ENCODE assay signal across 25 cellular contexts in genomic region chr10:96917628-96918027, GRCh38.
A peak's percentile ranks its signal among the peaks of the same experiment; 100 is the strongest.
DNase-seq lines count a peak whose midpoint lies in the region; ATAC-seq and TF ChIP-seq lines count a peak whose summit lies in the region.
"Had no signal": no experiment of that assay in that cellular context is flagged by ENCODE, and none has a peak within 500 bp of the region (broad histone marks: within the 10 kb centered on the region; RNA-seq: fewer than 3 reads in every experiment).

No MANE protein-coding gene starts in this region.

- CTCF ChIA-PET in activated naive CD4-positive, alpha-beta T cell treated with anti-CD3 and anti-CD28 coated beads, Interleukin-2, amount 10 ng/mL, durations not matched to agents 7 days and 5 days (lab: Charles Lee), result interaction anchor here (1.2 kb wide), 1 partner anchor 12 kb away, joined by 3 read pairs; no protein-coding TSS in a partner anchor
- CTCF ChIA-PET in CD8-positive, alpha-beta T cell (lab: Charles Lee), result interaction anchor here (1.3 kb wide), 1 partner anchor 108 kb away, joined by 3 read pairs; no protein-coding TSS in a partner anchor
- CTCF ChIA-PET in CD4-positive, alpha-beta T cell (lab: Charles Lee), result no interaction called here

- no peak overlapping the region for H3K27ac ChIP-seq in CD8-positive, alpha-beta T cell (ENCODE audit: low read depth, low read length)
- no peak overlapping the region for H3K27ac ChIP-seq in CD4-positive, alpha-beta T cell (ENCODE audit: low read depth, low read length)
- H3K27ac ChIP-seq: A549, SJSA1 had no signal

- no peak for DNase-seq in activated naive CD4-positive, alpha-beta T cell treated with anti-CD3 and anti-CD28 coated beads, Interleukin-2, amount 10 ng/mL, durations not matched to agents 7 days and 5 days
- no peak for DNase-seq in CD8-positive, alpha-beta T cell
- no peak for DNase-seq in activated T-helper 2 cell treated with anti-CD3 and anti-CD28 coated beads, Interferon-gamma antibody, Interleukin-2, Interleukin-4, amounts not matched to agents 10 μg/mL and 5 μg/mL and 100 μg/mL, durations not matched to agents 14 hours and 24 hours and 36 hours (ENCODE audit: low spot score)
- DNase-seq in naive thymus-derived CD8-positive, alpha-beta T cell, result no peak
- no peak for DNase-seq in CD4-positive, alpha-beta T cell
- DNase-seq in NOMO-1 (lab: John Stamatoyannopoulos, UW; ENCODE audit: unreplicated experiment in 2 of 2), result no peak
- DNase-seq: COR-L47; DND-41; GOT3; HCEC 1CT; KG1; NCI-H1092 treated with DMSO at 0.1 percent for 48 hours; NCI-H146; NCI-H2029; NCI-H226; NCI-H510A treated with DMSO at 0.1 percent for 48 hours; NCI-H748 treated with DMSO at 0.1 percent for 48 hours; NK-92 treated with Interleukin-12 subunit alpha and Interleukin-12 subunit beta, amount 100 ng/mL, for 24 hours had no signal

- no peaks in the 10 kb centered on the region for H3K27me3 Mint-ChIP-seq in activated naive CD4-positive, alpha-beta T cell treated with anti-CD3 and anti-CD28 coated beads, Interleukin-2, amount 50 U/mL, for 24 hours
- H3K27me3 Mint-ChIP-seq in activated naive CD4-positive, alpha-beta T cell treated with anti-CD3 and anti-CD28 coated beads, Interleukin-2, amount 10 ng/mL, durations not matched to agents 7 days and 5 days, result no peaks in the 10 kb centered on the region
- no peaks in the 10 kb centered on the region for H3K27me3 Mint-ChIP-seq in CD8-positive, alpha-beta T cell (ENCODE audit: low read depth)
- no peaks in the 10 kb centered on the region for H3K27me3 Mint-ChIP-seq in activated T-helper 2 cell treated with anti-CD3 and anti-CD28 coated beads, Interferon-gamma antibody, Interleukin-2, Interleukin-4, amounts not matched to agents 10 μg/mL and 5 μg/mL and 100 μg/mL, durations not matched to agents 14 hours and 24 hours and 36 hours (ENCODE audit: low read depth)
- H3K27me3 Mint-ChIP-seq in naive thymus-derived CD8-positive, alpha-beta T cell, result no peaks in the 10 kb centered on the region
- no peaks in the 10 kb centered on the region for H3K27me3 Mint-ChIP-seq in CD4-positive, alpha-beta T cell
- H3K27me3 Mint-ChIP-seq: B cell had no signal

- no peak overlapping the region for H3K4me3 ChIP-seq in CD8-positive, alpha-beta T cell (ENCODE audit: low read depth, low read length)
- H3K4me3 ChIP-seq: A549, SJSA1 had no signal

- H3K36me3 ChIP-seq in CD8-positive, alpha-beta T cell (ENCODE audit: insufficient read depth, low read length), result no peaks in the 10 kb centered on the region

- no peaks in the 10 kb centered on the region for H3K9me3 Mint-ChIP-seq in activated naive CD4-positive, alpha-beta T cell treated with anti-CD3 and anti-CD28 coated beads, Interleukin-2, amount 50 U/mL, for 24 hours
- no peaks in the 10 kb centered on the region for H3K9me3 Mint-ChIP-seq in activated naive CD4-positive, alpha-beta T cell treated with anti-CD3 and anti-CD28 coated beads, Interleukin-2, amount 10 ng/mL, durations not matched to agents 7 days and 5 days
- H3K9me3 Mint-ChIP-seq in CD8-positive, alpha-beta T cell, result peaks cover 2% of the 10 kb centered on the region
- no peaks in the 10 kb centered on the region for H3K9me3 Mint-ChIP-seq in activated T-helper 2 cell treated with anti-CD3 and anti-CD28 coated beads, Interferon-gamma antibody, Interleukin-2, Interleukin-4, amounts not matched to agents 10 μg/mL and 5 μg/mL and 100 μg/mL, durations not matched to agents 14 hours and 24 hours and 36 hours
- H3K9me3 Mint-ChIP-seq in naive thymus-derived CD8-positive, alpha-beta T cell, result no peaks in the 10 kb centered on the region
- H3K9me3 Mint-ChIP-seq in CD4-positive, alpha-beta T cell, result no peaks in the 10 kb centered on the region

- POLR2A ChIA-PET in CD8-positive, alpha-beta T cell (lab: Charles Lee), result no interaction called here
- POLR2A ChIA-PET in naive thymus-derived CD8-positive, alpha-beta T cell (lab: Charles Lee), result no interaction called here
- POLR2A ChIA-PET in CD4-positive, alpha-beta T cell (lab: Charles Lee), result no interaction called here

- H3K36me3 Mint-ChIP-seq in activated naive CD4-positive, alpha-beta T cell treated with anti-CD3 and anti-CD28 coated beads, Interleukin-2, amount 50 U/mL, for 24 hours, result peaks cover 23% of the 10 kb centered on the region
- peaks cover 16% of the 10 kb centered on the region for H3K36me3 Mint-ChIP-seq in activated naive CD4-positive, alpha-beta T cell treated with anti-CD3 and anti-CD28 coated beads, Interleukin-2, amount 10 ng/mL, durations not matched to agents 7 days and 5 days
- peaks cover 47% of the 10 kb centered on the region for H3K36me3 Mint-ChIP-seq in CD8-positive, alpha-beta T cell
- peaks cover 31% of the 10 kb centered on the region for H3K36me3 Mint-ChIP-seq in activated T-helper 2 cell treated with anti-CD3 and anti-CD28 coated beads, Interferon-gamma antibody, Interleukin-2, Interleukin-4, amounts not matched to agents 10 μg/mL and 5 μg/mL and 100 μg/mL, durations not matched to agents 14 hours and 24 hours and 36 hours (ENCODE audit: low read depth)
- peaks cover 13 to 55% (median 34%) of the 10 kb centered on the region in 3 donors for H3K36me3 Mint-ChIP-seq in naive thymus-derived CD8-positive, alpha-beta T cell
- H3K36me3 Mint-ChIP-seq in CD4-positive, alpha-beta T cell (ENCODE audit: low read depth), result peaks cover 63% of the 10 kb centered on the region

- no peaks in the 10 kb centered on the region for H3K27me3 ChIP-seq in CD8-positive, alpha-beta T cell (ENCODE audit: insufficient read depth, low read length)
- no peaks in the 10 kb centered on the region for H3K27me3 ChIP-seq in CD4-positive, alpha-beta T cell (ENCODE audit: control insufficient read depth, insufficient read depth, low read length)
- H3K27me3 ChIP-seq: SJSA1 had no signal

- no peak for TF ChIP-seq CTCF in CD8-positive, alpha-beta T cell (IDR thresholded peaks at IDR 0.05)
- TF ChIP-seq CTCF in CD4-positive, alpha-beta T cell (IDR thresholded peaks at IDR 0.05), result no peak

- intact Hi-C loops in CD8-positive, alpha-beta T cell (cut with DNase I, micrococcal nuclease), result loop anchor here in 1 of 2 experiments (10.0 kb wide), 1 partner anchor 273 kb away; no protein-coding TSS in a partner anchor
- intact Hi-C loops in activated T-helper 2 cell treated with anti-CD3 and anti-CD28 coated beads, Interferon-gamma antibody, Interleukin-2, Interleukin-4, amounts not matched to agents 10 μg/mL and 5 μg/mL and 100 μg/mL, durations not matched to agents 14 hours and 24 hours and 36 hours (cut with micrococcal nuclease), result no loop called here
- intact Hi-C loops in CD4-positive, alpha-beta T cell (cut with DNase I, micrococcal nuclease), result no loop called here

- H3K27ac Mint-ChIP-seq in activated naive CD4-positive, alpha-beta T cell treated with anti-CD3 and anti-CD28 coated beads, Interleukin-2, amount 50 U/mL, for 24 hours, result peak overlapping the region; percentile 36
- no peak overlapping the region for H3K27ac Mint-ChIP-seq in activated naive CD4-positive, alpha-beta T cell treated with anti-CD3 and anti-CD28 coated beads, Interleukin-2, amount 10 ng/mL, durations not matched to agents 7 days and 5 days
- H3K27ac Mint-ChIP-seq in CD8-positive, alpha-beta T cell, result peak overlapping the region; percentile 18
- H3K27ac Mint-ChIP-seq in activated T-helper 2 cell treated with anti-CD3 and anti-CD28 coated beads, Interferon-gamma antibody, Interleukin-2, Interleukin-4, amounts not matched to agents 10 μg/mL and 5 μg/mL and 100 μg/mL, durations not matched to agents 14 hours and 24 hours and 36 hours, result peak overlapping the region; percentile 18
- H3K27ac Mint-ChIP-seq in naive thymus-derived CD8-positive, alpha-beta T cell, result peak overlapping the region in 7 of 10 donors; percentile 2 to 46 (median 14)
- H3K27ac Mint-ChIP-seq in CD4-positive, alpha-beta T cell, result no peak overlapping the region
- H3K27ac Mint-ChIP-seq: B cell had no signal

- H3K4me1 Mint-ChIP-seq in activated naive CD4-positive, alpha-beta T cell treated with anti-CD3 and anti-CD28 coated beads, Interleukin-2, amount 50 U/mL, for 24 hours, result peaks cover 41% of the 10 kb centered on the region
- H3K4me1 Mint-ChIP-seq in activated naive CD4-positive, alpha-beta T cell treated with anti-CD3 and anti-CD28 coated beads, Interleukin-2, amount 10 ng/mL, durations not matched to agents 7 days and 5 days, result peaks cover 3% of the 10 kb centered on the region
- H3K4me1 Mint-ChIP-seq in CD8-positive, alpha-beta T cell (ENCODE audit: low read depth), result peaks cover 40% of the 10 kb centered on the region
- peaks cover 37% of the 10 kb centered on the region for H3K4me1 Mint-ChIP-seq in activated T-helper 2 cell treated with anti-CD3 and anti-CD28 coated beads, Interferon-gamma antibody, Interleukin-2, Interleukin-4, amounts not matched to agents 10 μg/mL and 5 μg/mL and 100 μg/mL, durations not matched to agents 14 hours and 24 hours and 36 hours (ENCODE audit: low read depth)
- H3K4me1 Mint-ChIP-seq in naive thymus-derived CD8-positive, alpha-beta T cell, result peaks cover 13 to 37% (median 30%) of the 10 kb centered on the region in 4 donors
- peaks cover 48% of the 10 kb centered on the region for H3K4me1 Mint-ChIP-seq in CD4-positive, alpha-beta T cell (ENCODE audit: low read depth)

- H3K4me3 Mint-ChIP-seq in activated naive CD4-positive, alpha-beta T cell treated with anti-CD3 and anti-CD28 coated beads, Interleukin-2, amount 50 U/mL, for 24 hours, result no peak overlapping the region
- no peak overlapping the region for H3K4me3 Mint-ChIP-seq in activated naive CD4-positive, alpha-beta T cell treated with anti-CD3 and anti-CD28 coated beads, Interleukin-2, amount 10 ng/mL, durations not matched to agents 7 days and 5 days
- H3K4me3 Mint-ChIP-seq in CD8-positive, alpha-beta T cell, result no peak overlapping the region
- H3K4me3 Mint-ChIP-seq in activated T-helper 2 cell treated with anti-CD3 and anti-CD28 coated beads, Interferon-gamma antibody, Interleukin-2, Interleukin-4, amounts not matched to agents 10 μg/mL and 5 μg/mL and 100 μg/mL, durations not matched to agents 14 hours and 24 hours and 36 hours (ENCODE audit: low read depth), result no peak overlapping the region
- no peak overlapping the region for H3K4me3 Mint-ChIP-seq in naive thymus-derived CD8-positive, alpha-beta T cell
- H3K4me3 Mint-ChIP-seq in CD4-positive, alpha-beta T cell, result no peak overlapping the region
- H3K4me3 Mint-ChIP-seq: B cell, CD14-positive monocyte had no signal

- ATAC-seq in CD8-positive, alpha-beta T cell, result no peak
- ATAC-seq in naive thymus-derived CD8-positive, alpha-beta T cell, result no peak
- no peak for ATAC-seq in HG02610 (IDR thresholded peaks at IDR 0.05; ENCODE audit: unreplicated experiment)
- ATAC-seq in CD4-positive, alpha-beta T cell (ENCODE audit: poor library complexity), result no peak
- ATAC-seq: A549, Panc1 had no signal

- no peaks in the 10 kb centered on the region for H3K4me1 ChIP-seq in CD8-positive, alpha-beta T cell (ENCODE audit: insufficient read depth, low read length)
- H3K4me1 ChIP-seq: A549, SJSA1 had no signal

- no peaks in the 10 kb centered on the region for H3K9me3 ChIP-seq in CD8-positive, alpha-beta T cell (ENCODE audit: low read length)
- H3K9me3 ChIP-seq in CD4-positive, alpha-beta T cell (ENCODE audit: control insufficient read depth, low read length), result no peaks in the 10 kb centered on the region
- H3K9me3 ChIP-seq: A549, SJSA1 had no signal

Comparison
In these comparisons a context has a peak if more than half of its experiments do, and no peak if none do; other contexts are left out.
1. H3K27ac Mint-ChIP-seq: peak in activated naive CD4-positive, alpha-beta T cell treated with anti-CD3 and anti-CD28 coated beads, Interleukin-2, amount 50 U/mL, for 24 hours (single experiment), CD8-positive, alpha-beta T cell (single experiment), activated T-helper 2 cell treated with anti-CD3 and anti-CD28 coated beads, Interferon-gamma antibody, Interleukin-2, Interleukin-4, amounts not matched to agents 10 μg/mL and 5 μg/mL and 100 μg/mL, durations not matched to agents 14 hours and 24 hours and 36 hours (single experiment) and naive thymus-derived CD8-positive, alpha-beta T cell (7 of 10); none in activated naive CD4-positive, alpha-beta T cell treated with anti-CD3 and anti-CD28 coated beads, Interleukin-2, amount 10 ng/mL, durations not matched to agents 7 days and 5 days (single experiment) and CD4-positive, alpha-beta T cell (single experiment).